ENCODE assay signal across 19 cellular contexts in genomic region chr7:71334541-71334940, GRCh38.
"Had no signal": no experiment of that assay in that cellular context is flagged by ENCODE, and none has a peak within 500 bp of the region (broad histone marks: within the 10 kb centered on the region; RNA-seq: fewer than 3 reads in every experiment).

No MANE protein-coding gene starts in this region.

- H3K4me1 ChIP-seq: SJCRH30 had no signal

- H3K4me3 ChIP-seq: K562, SJCRH30 had no signal

- DNase-seq: Kasumi-1, MM.1S, NCI-H1092 treated with DMSO at 0.1 percent for 48 hours, NCI-H1436, NCI-H187, NCI-H2029, NCI-H2081 treated with DMSO at 0.1 percent for 48 hours, NCI-H2171, NCI-H226, NCI-H446, NCI-H510A, NCI-H524 treated with DMSO at 0.1 percent for 48 hours, NCI-H69, SHP77 treated with DMSO at 0.1 percent for 48 hours, SJCRH30 had no signal

- H3K9me3 ChIP-seq: SJCRH30 had no signal

- ATAC-seq: K562, Right ventricle myocardium inferior had no signal

- H3K27me3 ChIP-seq: SJCRH30 had no signal

- H3K9ac ChIP-seq: KMS-11 had no signal

- H3K27ac ChIP-seq: HL-60, KMS-11, SJCRH30 had no signal

- H3K36me3 ChIP-seq: SJCRH30 had no signal
